Comparison of ENCODE assay signal across 10 cellular contexts in the genomic region with DNA sequence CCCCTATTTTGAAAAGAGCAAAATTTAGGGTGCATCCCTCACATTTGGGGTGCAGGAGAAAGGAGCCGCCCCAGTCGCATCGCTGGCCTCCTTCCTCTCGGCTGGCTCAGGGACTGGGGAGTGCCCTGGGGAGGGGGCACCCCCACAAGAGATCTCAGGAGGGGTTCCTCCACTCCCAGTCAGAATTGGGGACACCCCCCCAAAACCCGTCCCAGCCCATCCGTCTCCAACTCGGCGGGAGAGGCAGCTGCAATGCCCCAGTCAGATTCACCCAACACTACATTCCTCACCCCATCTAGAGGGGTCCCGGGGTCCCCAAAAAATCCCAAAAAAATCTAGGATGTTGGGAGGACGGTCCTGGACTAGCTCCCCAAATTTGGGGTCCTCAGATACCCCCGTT. TPM values are rescaled to one million over a fixed set of nuclear protein-coding genes. Genes with fewer than 3 reads are reported as not detected.
DNase-seq lines count a peak whose midpoint lies in the region; ATAC-seq and TF ChIP-seq lines count a peak whose summit lies in the region.
"Had no signal": no experiment of that assay in that cellular context is flagged by ENCODE, and none has a peak within 500 bp of the region (broad histone marks: within the 10 kb centered on the region; RNA-seq: fewer than 3 reads in every experiment).

No MANE protein-coding gene starts in this region.

- H3K27me3 Mint-ChIP-seq in CD14-positive monocyte (ENCODE audit: low read depth in 3 of 3), result peaks cover 30 to 35% (median 34%) of the 10 kb centered on the region in 3 donors
- H3K27me3 Mint-ChIP-seq in activated CD4-positive, alpha-beta memory T cell treated with anti-CD3 and anti-CD28 coated beads for 36 hours, result peaks cover 2% of the 10 kb centered on the region

- no peak for TF ChIP-seq CTCF in lower lobe of right lung (IDR thresholded peaks at IDR 0.05)
- TF ChIP-seq CTCF in CD14-positive monocyte (IDR thresholded peaks at IDR 0.05), result no peak

- H3K4me1 ChIP-seq in HUES6 (ENCODE audit: control insufficient read depth, insufficient read depth, low read length) (peaks cover 22% of the 10 kb centered on the region), lower lobe of right lung (peaks cover 69% of the 10 kb centered on the region)

- H3K4me3 ChIP-seq in HUES6 (ENCODE audit: low read depth, low read length) (peak overlapping the region; percentile 59), lower lobe of right lung (peak overlapping the region; percentile 55)

- peaks cover 59% of the 10 kb centered on the region for H3K4me1 Mint-ChIP-seq in CD14-positive monocyte
- peaks cover 59% of the 10 kb centered on the region for H3K4me1 Mint-ChIP-seq in activated CD4-positive, alpha-beta memory T cell treated with anti-CD3 and anti-CD28 coated beads for 36 hours (ENCODE audit: low read depth)

- H3K9me3 ChIP-seq in HUES6 (ENCODE audit: control insufficient read depth, insufficient read depth, low read depth, low read length), result no peaks in the 10 kb centered on the region
- no peaks in the 10 kb centered on the region for H3K9me3 ChIP-seq in lower lobe of right lung

- peak overlapping the region; percentile 72 for H3K9ac ChIP-seq in HUES6 (ENCODE audit: low read length)

- H3K36me3 Mint-ChIP-seq in CD14-positive monocyte, result peaks cover 17 to 18% of the 10 kb centered on the region in 2 donors
- peaks cover 23% of the 10 kb centered on the region for H3K36me3 Mint-ChIP-seq in activated CD4-positive, alpha-beta memory T cell treated with anti-CD3 and anti-CD28 coated beads for 36 hours

- POLR2A ChIA-PET in activated CD4-positive, alpha-beta memory T cell treated with anti-CD3 and anti-CD28 coated beads for 36 hours (lab: Charles Lee), result interaction anchor here (1.2 kb wide), 1 partner anchor 16 kb away, joined by 4 read pairs; the partner anchor contains the start of gene SLC16A13

- peaks cover 36% of the 10 kb centered on the region for H3K27me3 ChIP-seq in HUES6 (ENCODE audit: control insufficient read depth, insufficient read depth, low read length)
- no peaks in the 10 kb centered on the region for H3K27me3 ChIP-seq in lower lobe of right lung (ENCODE audit: low read depth)

- H3K36me3 ChIP-seq in HUES6 (ENCODE audit: control insufficient read depth, insufficient read depth, low read length), result peaks cover 10% of the 10 kb centered on the region
- peaks cover 15% of the 10 kb centered on the region for H3K36me3 ChIP-seq in lower lobe of right lung

- intact Hi-C loops in lower lobe of right lung (cut with DNase I), result no loop called here
- intact Hi-C loops in CD14-positive monocyte (cut with micrococcal nuclease), result no loop called here
- intact Hi-C loops in activated CD4-positive, alpha-beta memory T cell treated with anti-CD3 and anti-CD28 coated beads for 36 hours (cut with micrococcal nuclease), result loop anchor here (10.0 kb wide), 2 partner anchors 265 to 1435 kb away; partner anchors contain the start of genes NLRP1 and XAF1

- CTCF ChIA-PET in activated CD4-positive, alpha-beta memory T cell treated with anti-CD3 and anti-CD28 coated beads for 36 hours (lab: Charles Lee), result interaction anchor here (0.6 to 4.1 kb wide), 3 partner anchors 105 to 1135 kb away, joined by 4 to 51 read pairs (median 44); no protein-coding TSS in a partner anchor

- DNase-seq in caudate nucleus (lab: John Stamatoyannopoulos, UW) (no peak), lower lobe of right lung (no peak), substantia nigra (lab: John Stamatoyannopoulos, UW) (peak in 1 of 49 donors; percentile 57), CD14-positive monocyte (ENCODE audit: low spot score) (no peak)
- DNase-seq in activated CD4-positive, alpha-beta memory T cell treated with anti-CD3 and anti-CD28 coated beads for 36 hours, result no peak
- no peak for DNase-seq in activated CD4-positive, alpha-beta T cell treated with anti-CD3 and anti-CD28 coated beads for 1 hour
- DNase-seq: activated CD4-positive, alpha-beta T cell treated with anti-CD3 and anti-CD28 coated beads, Interleukin-2, amount 50 U/mL, for 4 hours had no signal

- H3K27ac ChIP-seq in HUES6 (ENCODE audit: low read depth, low read length) (peak overlapping the region; percentile 81; the same call in 1 of the 2 replicates), caudate nucleus (ENCODE audit: low read depth, low read length) (peak overlapping the region; percentile 86), lower lobe of right lung (peak overlapping the region; percentile 85), substantia nigra (ENCODE audit: low read depth, low read length, poor library complexity, severe bottlenecking) (peak overlapping the region; percentile 47)

- H3K27ac Mint-ChIP-seq in CD14-positive monocyte, result no peak overlapping the region
- no peak overlapping the region for H3K27ac Mint-ChIP-seq in activated CD4-positive, alpha-beta memory T cell treated with anti-CD3 and anti-CD28 coated beads for 36 hours

- peak overlapping the region in 1 of 2 donors; percentile 75 for H3K4me3 Mint-ChIP-seq in CD14-positive monocyte
- H3K4me3 Mint-ChIP-seq in activated CD4-positive, alpha-beta memory T cell treated with anti-CD3 and anti-CD28 coated beads for 36 hours, result no peak overlapping the region

- no peak for ATAC-seq in lower lobe of right lung
- ATAC-seq in HG03571 (IDR thresholded peaks at IDR 0.05; ENCODE audit: unreplicated experiment), result no peak

- peaks cover 0 to 4% (median 0%) of the 10 kb centered on the region in 7 donors for H3K9me3 Mint-ChIP-seq in CD14-positive monocyte
- H3K9me3 Mint-ChIP-seq in activated CD4-positive, alpha-beta memory T cell treated with anti-CD3 and anti-CD28 coated beads for 36 hours, result no peaks in the 10 kb centered on the region

RNA-seq across cellular contexts. Expression of gene BCL6B, which starts 3.4 kb away (rescaled TPM):
- total RNA-seq in lower lobe of right lung, result 13.4 TPM
- under 1 TPM in 1 of 2 donors, not detected in 1; 0.06 TPM for polyA plus RNA-seq in CD14-positive monocyte
- total RNA-seq in activated CD4-positive, alpha-beta memory T cell treated with anti-CD3 and anti-CD28 coated beads for 36 hours, result 1 to 10 TPM in 1 of 2 experiments, under 1 TPM in 1; 0.53 to 1.3 TPM
- total RNA-seq: bronchial epithelial cell had no signal

RNA-seq across cellular contexts. Expression of gene RNASEK, which starts 7.0 kb away (rescaled TPM):
- total RNA-seq in lower lobe of right lung, result 300 TPM
- polyA plus RNA-seq in CD14-positive monocyte, result 1,000 to 10,000 TPM; 1,057 to 1,383 TPM
- 100 to 1,000 TPM; 175 to 180 TPM for total RNA-seq in activated CD4-positive, alpha-beta memory T cell treated with anti-CD3 and anti-CD28 coated beads for 36 hours

RNA-seq across cellular contexts. Expression of gene SLC16A13, which starts 16.4 kb away (rescaled TPM):
- total RNA-seq in lower lobe of right lung, result 9.9 TPM
- polyA plus RNA-seq in CD14-positive monocyte, result 1 to 10 TPM in 1 of 2 donors, under 1 TPM in 1; 0.93 to 2.2 TPM
- total RNA-seq in activated CD4-positive, alpha-beta memory T cell treated with anti-CD3 and anti-CD28 coated beads for 36 hours, result 10 to 100 TPM; 10.4 to 10.7 TPM

RNA-seq across cellular contexts. Expression of gene ALOX12, which starts 23.6 kb away (rescaled TPM):
- total RNA-seq in lower lobe of right lung, result 0.86 TPM
- 1 to 10 TPM in 1 of 2 donors, under 1 TPM in 1; 0.29 to 1.2 TPM for polyA plus RNA-seq in CD14-positive monocyte
- not detected for total RNA-seq in activated CD4-positive, alpha-beta memory T cell treated with anti-CD3 and anti-CD28 coated beads for 36 hours

RNA-seq across cellular contexts. Expression of gene SLC16A11, which starts 24.5 kb away (rescaled TPM):
- 7.7 TPM for total RNA-seq in lower lobe of right lung
- not detected for polyA plus RNA-seq in CD14-positive monocyte
- 1 to 10 TPM; 1.4 to 1.5 TPM for total RNA-seq in activated CD4-positive, alpha-beta memory T cell treated with anti-CD3 and anti-CD28 coated beads for 36 hours
- total RNA-seq: bronchial epithelial cell had no signal
